ENCODE assay signal across 23 cellular contexts in the genomic region with DNA sequence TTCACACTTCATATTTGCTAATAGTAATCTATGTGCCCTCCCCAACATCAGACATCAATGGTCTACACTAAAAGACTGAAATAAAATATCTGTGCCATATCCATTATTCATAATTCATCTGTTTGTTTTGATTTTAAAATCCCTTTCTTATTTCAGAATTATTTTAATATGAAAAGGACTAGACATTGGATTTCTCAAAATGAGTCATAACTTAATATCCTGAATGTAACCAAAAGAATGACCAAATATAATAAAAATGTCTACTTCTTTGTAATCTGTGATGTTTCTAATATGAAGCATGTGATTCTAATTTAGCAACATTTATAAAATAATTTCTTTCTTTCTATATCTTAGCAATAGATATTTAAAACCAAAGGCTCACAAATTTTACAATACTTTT.
"Had no signal": no experiment of that assay in that cellular context is flagged by ENCODE, and none has a peak within 500 bp of the region (broad histone marks: within the 10 kb centered on the region; RNA-seq: fewer than 3 reads in every experiment).

No MANE protein-coding gene starts in this region.

- H3K9me3 ChIP-seq: colonic mucosa, esophagus muscularis mucosa, left lung, mucosa of descending colon, right lobe of liver, thyroid gland, upper lobe of left lung had no signal

- H3K36me3 ChIP-seq: colonic mucosa, esophagus muscularis mucosa, left lung, right lobe of liver, thyroid gland, upper lobe of left lung had no signal

- H3K4me2 ChIP-seq: smooth muscle cell had no signal

- H3K4me3 ChIP-seq: colonic mucosa, esophagus muscularis mucosa, left lung, mucosa of descending colon, right lobe of liver, smooth muscle cell, thyroid gland, upper lobe of left lung had no signal

- DNase-seq: cerebellar nuclear complex; colonic mucosa; effector CD8-positive, alpha-beta T cell; endodermal cell; foreskin melanocyte; left cardiac atrium; left lung; mesenchymal stem cell; mucosa of descending colon; naive B cell; right lobe of liver; stimulated activated CD4-positive, alpha-beta T cell treated with anti-CD3 and anti-CD28 coated beads, Interleukin-12 subunit alpha, Interleukin-12 subunit beta, amount 100 ng/mL, for 4 hours; stimulated activated CD4-positive, alpha-beta T cell treated with anti-CD3 and anti-CD28 coated beads, Interleukin-1b, Interleukin-23, amount 100 ng/mL, for 48 hours; stimulated activated CD4-positive, alpha-beta T cell treated with anti-CD3 and anti-CD28 coated beads, Interleukin-4, amount 100 ng/mL, for 1 hour; stimulated activated CD8-positive, alpha-beta memory T cell treated with anti-CD3 and anti-CD28 coated beads, Interleukin-4, amount 100 ng/mL, for 48 hours; stimulated activated naive CD4-positive, alpha-beta T cell; stimulated activated naive CD8-positive, alpha-beta T cell treated with anti-CD3 and anti-CD28 coated beads, Interleukin-15, amount 100 ng/mL, for 72 hours; thyroid gland; upper lobe of left lung had no signal

- H3K27me3 ChIP-seq: colonic mucosa, esophagus muscularis mucosa, left lung, right lobe of liver, thyroid gland, upper lobe of left lung had no signal

- H3K9ac ChIP-seq: parathyroid adenoma had no signal

- FAIRE-seq: urothelium cell line had no signal

- H3K79me2 ChIP-seq: parathyroid adenoma had no signal

- H3K4me1 ChIP-seq: colonic mucosa, esophagus muscularis mucosa, left lung, parathyroid adenoma, right lobe of liver, thyroid gland, upper lobe of left lung had no signal

- H3K27ac ChIP-seq: colonic mucosa, esophagus muscularis mucosa, left lung, parathyroid adenoma, right lobe of liver, thyroid gland, upper lobe of left lung had no signal

- H2AFZ ChIP-seq: parathyroid adenoma had no signal
